ENCODE assay signal across 8 cellular contexts in genomic region chr7:32942783-32943653, GRCh38. TPM values are rescaled to one million over a fixed set of nuclear protein-coding genes. Genes with fewer than 3 reads are reported as not detected.
DNase-seq lines count a peak whose midpoint lies in the region; ATAC-seq and TF ChIP-seq lines count a peak whose summit lies in the region.

No MANE protein-coding gene starts in this region.

- H3K4me1 ChIP-seq in Panc1 (ENCODE audit: control insufficient read depth, insufficient read depth, low read length), result peaks cover 5% of the 10 kb centered on the region

- peaks cover 6 to 14% (median 8%) of the 10 kb centered on the region in 5 donors for H3K27me3 Mint-ChIP-seq in naive thymus-derived CD8-positive, alpha-beta T cell

- no TSS peak for BruUV-seq in Panc1 (replicated peaks; lab: Mats Ljungman, UMichigan)

- in situ Hi-C loops in Panc1 (cut with HindIII; ENCODE audit: low pct_unique_long_range_greater_than_20kb, low sequenced_read_pairs), result no loop called here

- H3K27me3 ChIP-seq in Panc1 (ENCODE audit: control insufficient read depth, insufficient read depth, low read length), result no peaks in the 10 kb centered on the region

- peak overlapping the region; percentile 61 to 92 (median 79) for H3K4me3 Mint-ChIP-seq in naive thymus-derived CD8-positive, alpha-beta T cell

- H3K36me3 Mint-ChIP-seq in naive thymus-derived CD8-positive, alpha-beta T cell, result peaks cover 0 to 9% (median 7%) of the 10 kb centered on the region in 3 donors

- peak; percentile 82 for ATAC-seq in GM21447 (IDR thresholded peaks at IDR 0.05; ENCODE audit: unreplicated experiment)
- ATAC-seq in Panc1, result peak; percentile 98
- ATAC-seq in naive thymus-derived CD8-positive, alpha-beta T cell, result peak; percentile 87 to 90

- POLR2A ChIA-PET in Panc1 (lab: Charles Lee), result interaction anchor here (0.6 kb wide), 2 partner anchors 13 to 14 kb away, joined by 3 read pairs; no protein-coding TSS in a partner anchor
- POLR2A ChIA-PET in naive thymus-derived CD8-positive, alpha-beta T cell (lab: Charles Lee), result interaction anchor here (0.8 to 3.8 kb wide), 4 partner anchors 52 to 120 kb away, joined by 3 to 28 read pairs (median 6); partner anchors contain the start of genes KBTBD2 and NT5C3A

- intact Hi-C loops in Panc1 (cut with micrococcal nuclease; ENCODE audit: unreplicated experiment), result loop anchor here (5.0 kb wide), 2 partner anchors 164 to 176 kb away; partner anchors contain the start of gene RP9

- no peaks in the 10 kb centered on the region for H3K36me3 ChIP-seq in Panc1 (ENCODE audit: control insufficient read depth, insufficient read depth, low read length)

- peaks cover 4 to 20% (median 10%) of the 10 kb centered on the region in 4 donors for H3K4me1 Mint-ChIP-seq in naive thymus-derived CD8-positive, alpha-beta T cell

- DNase-seq in DMS153 (lab: John Stamatoyannopoulos, UW) (peak; percentile 85), HUDEP-2 (lab: John Stamatoyannopoulos, UW; ENCODE audit: unreplicated experiment in 76 of 76) (peak in 68 of 76 experiments; percentile 22 to 88 (median 64)), Panc1 (ENCODE audit: low read depth, low spot score) (peak; percentile 46), fibroblast of mammary gland (ENCODE audit: low read depth) (peak; percentile 64)
- DNase-seq in activated T-helper 1 cell treated with anti-CD3 and anti-CD28 coated beads, Interleukin-2, amount 50 U/mL, for 16 hours (ENCODE audit: low read depth in 1 of 2, low spot score in 1 of 2), result peak; percentile 35 to 44
- DNase-seq in naive thymus-derived CD8-positive, alpha-beta T cell, result peak; percentile 29 to 74 (median 62)
- DNase-seq in stimulated activated naive CD4-positive, alpha-beta T cell treated with Interleukin-2 at 50 U/mL for 16 hours (lab: John Stamatoyannopoulos, UW), result peak; percentile 43

- peak overlapping the region; percentile 89 for H3K27ac ChIP-seq in Panc1 (ENCODE audit: low read length)

- TF ChIP-seq CTCF in Panc1 (IDR thresholded peaks at IDR 0.05) (peak; percentile 98), fibroblast of mammary gland (conservative IDR thresholded peaks at IDR 0.05; ENCODE audit: control insufficient read depth, insufficient read depth, low read depth, low read length) (no peak)

- H3K27ac Mint-ChIP-seq in naive thymus-derived CD8-positive, alpha-beta T cell, result peak overlapping the region in 1 of 10 donors; percentile 71

- H3K4me3 ChIP-seq in Panc1 (ENCODE audit: low read depth in 2 of 2, low read length in 2 of 2), result peak overlapping the region; percentile 77 to 90
- peak overlapping the region; percentile 79 for H3K4me3 ChIP-seq in fibroblast of mammary gland (ENCODE audit: control insufficient read depth, low read depth, low read length)

- peaks cover 7% of the 10 kb centered on the region; the same call in 1 of the 2 replicates for H3K9me3 ChIP-seq in Panc1 (ENCODE audit: control insufficient read depth, insufficient read depth, low read depth, low read length)

- CTCF ChIA-PET in Panc1 (lab: Charles Lee), result interaction anchor here (0.6 to 0.7 kb wide), 3 partner anchors 18 to 167 kb away, joined by 3 to 5 read pairs (median 3); no protein-coding TSS in a partner anchor

- H3K9me3 Mint-ChIP-seq in naive thymus-derived CD8-positive, alpha-beta T cell, result peaks cover 0 to 9% (median 4%) of the 10 kb centered on the region in 9 donors

RNA-seq across cellular contexts. Expression of gene FKBP9, which starts 14.2 kb away (rescaled TPM):
- 183 TPM for total RNA-seq in Panc1 (2021; ENCODE audit: unreplicated experiment)
- polyA plus RNA-seq in Panc1 (2012; ENCODE audit: insufficient read length), result 160 TPM
- not detected for total RNA-seq in naive thymus-derived CD8-positive, alpha-beta T cell
- under 1 TPM in 1 of 3 donors, not detected in 2; 0.06 TPM for polyA plus RNA-seq in naive thymus-derived CD8-positive, alpha-beta T cell

RNA-seq across cellular contexts. Expression of gene KBTBD2, which starts 51.5 kb away (rescaled TPM):
- 36.8 TPM for total RNA-seq in Panc1 (2021; ENCODE audit: unreplicated experiment)
- polyA plus RNA-seq in Panc1 (2012; ENCODE audit: insufficient read length), result 20.4 TPM
- total RNA-seq in naive thymus-derived CD8-positive, alpha-beta T cell, result 10 to 100 TPM; 58.5 to 64.6 TPM
- polyA plus RNA-seq in naive thymus-derived CD8-positive, alpha-beta T cell, result 10 to 100 TPM; 15.7 to 24.7 (median 16.2) TPM

Comparison
In these comparisons a context has a peak if more than half of its experiments do, and no peak if none do; other contexts are left out.
1. Peak in every context shown above with its lines: DNase-seq, ATAC-seq, H3K4me3 ChIP-seq and H3K27ac ChIP-seq.
2. RNA of gene FKBP9, which starts 14.2 kb away (total RNA-seq): 183 TPM in Panc1 (single experiment); not detected in naive thymus-derived CD8-positive, alpha-beta T cell; every median in the first group is over 100 times any median in the second.